ENCODE assay signal across 8 cellular contexts in genomic region chr17:50244771-50245170, GRCh38. TPM values are rescaled to one million over a fixed set of nuclear protein-coding genes. Genes with fewer than 3 reads are reported as not detected.
"Had no signal": no experiment of that assay in that cellular context is flagged by ENCODE, and none has a peak within 500 bp of the region (broad histone marks: within the 10 kb centered on the region; RNA-seq: fewer than 3 reads in every experiment).

No MANE protein-coding gene starts in this region.

- DNase-seq: GM23248, H9, HCEC 1CT, KBM-7 had no signal

- H3K27ac ChIP-seq: GM23248, HL-60 had no signal

- H3K4me3 ChIP-seq: GM23248 had no signal

- FAIRE-seq: H1, H54 had no signal

- H3K4me3 Mint-ChIP-seq: H9, IgD-negative memory B cell had no signal

- H3K27ac Mint-ChIP-seq: H9, IgD-negative memory B cell had no signal

- H2AFZ ChIP-seq: GM23248 had no signal

- H3K9ac ChIP-seq: GM23248 had no signal

- H3K4me1 Mint-ChIP-seq: H9, IgD-negative memory B cell had no signal

RNA-seq across cellular contexts. Expression of gene TMEM92, which starts 29.5 kb away (rescaled TPM):
- polyA plus RNA-seq: GM23248, IgD-negative memory B cell had no signal
